In genomic region chr18:2881088-2881487, GRCh38 we compare ENCODE assay signal across 11 cellular contexts. TPM values are rescaled to one million over a fixed set of nuclear protein-coding genes. Genes with fewer than 3 reads are reported as not detected.
DNase-seq lines count a peak whose midpoint lies in the region; TF ChIP-seq lines count a peak whose summit lies in the region.
"Had no signal": no experiment of that assay in that cellular context is flagged by ENCODE, and none has a peak within 500 bp of the region (broad histone marks: within the 10 kb centered on the region; RNA-seq: fewer than 3 reads in every experiment).

No MANE protein-coding gene starts in this region.

- TF ChIP-seq CTCF in foreskin fibroblast (IDR thresholded peaks at IDR 0.05; ENCODE audit: low read depth, low read length), result no peak

- H3K4me3 ChIP-seq in foreskin fibroblast (ENCODE audit: low read depth in 1 of 2, low read length in 2 of 2), result no peak overlapping the region

- DNase-seq in NCI-H345 (lab: John Stamatoyannopoulos, UW) (peak; percentile 37), NCI-H345 treated with DMSO at 0.1 percent for 48 hours (lab: John Stamatoyannopoulos, UW; ENCODE audit: unreplicated experiment) (no peak), NCI-H69 (lab: John Stamatoyannopoulos, UW) (peak; percentile 30), foreskin fibroblast (peak; percentile 56 to 71), renal cortical epithelial cell (ENCODE audit: low read depth) (peak; percentile 17), mesenteric fat pad (ENCODE audit: low spot score) (no peak), NCI-H1092 (lab: John Stamatoyannopoulos, UW) (no peak)
- no peak for DNase-seq in stimulated activated CD4-positive, alpha-beta T cell treated with anti-CD3 and anti-CD28 coated beads, Interleukin-4, amount 100 ng/mL, for 1 hour
- DNase-seq: 8988T; activated gamma-delta T cell; NK-92 treated with Interleukin-12 subunit alpha and Interleukin-12 subunit beta, amount 100 ng/mL, for 24 hours had no signal

RNA-seq across cellular contexts. Expression of gene EMILIN2, which starts 34.3 kb away (rescaled TPM):
- total RNA-seq in renal cortical epithelial cell (4.0 and 10.9 TPM in 2 replicates), mesenteric fat pad (37.2 TPM)

Comparison
In these comparisons a context has a peak if more than half of its experiments do, and no peak if none do; other contexts are left out.
1. DNase-seq: peak in NCI-H345 (single experiment), NCI-H69 (single experiment), foreskin fibroblast (2 of 2) and renal cortical epithelial cell (single experiment); none in NCI-H345 treated with DMSO at 0.1 percent for 48 hours (single experiment), mesenteric fat pad (single experiment), NCI-H1092 (single experiment) and stimulated activated CD4-positive, alpha-beta T cell treated with anti-CD3 and anti-CD28 coated beads, Interleukin-4, amount 100 ng/mL, for 1 hour (single experiment).